8 cellular contexts compared by ENCODE assay signal in the genomic region with DNA sequence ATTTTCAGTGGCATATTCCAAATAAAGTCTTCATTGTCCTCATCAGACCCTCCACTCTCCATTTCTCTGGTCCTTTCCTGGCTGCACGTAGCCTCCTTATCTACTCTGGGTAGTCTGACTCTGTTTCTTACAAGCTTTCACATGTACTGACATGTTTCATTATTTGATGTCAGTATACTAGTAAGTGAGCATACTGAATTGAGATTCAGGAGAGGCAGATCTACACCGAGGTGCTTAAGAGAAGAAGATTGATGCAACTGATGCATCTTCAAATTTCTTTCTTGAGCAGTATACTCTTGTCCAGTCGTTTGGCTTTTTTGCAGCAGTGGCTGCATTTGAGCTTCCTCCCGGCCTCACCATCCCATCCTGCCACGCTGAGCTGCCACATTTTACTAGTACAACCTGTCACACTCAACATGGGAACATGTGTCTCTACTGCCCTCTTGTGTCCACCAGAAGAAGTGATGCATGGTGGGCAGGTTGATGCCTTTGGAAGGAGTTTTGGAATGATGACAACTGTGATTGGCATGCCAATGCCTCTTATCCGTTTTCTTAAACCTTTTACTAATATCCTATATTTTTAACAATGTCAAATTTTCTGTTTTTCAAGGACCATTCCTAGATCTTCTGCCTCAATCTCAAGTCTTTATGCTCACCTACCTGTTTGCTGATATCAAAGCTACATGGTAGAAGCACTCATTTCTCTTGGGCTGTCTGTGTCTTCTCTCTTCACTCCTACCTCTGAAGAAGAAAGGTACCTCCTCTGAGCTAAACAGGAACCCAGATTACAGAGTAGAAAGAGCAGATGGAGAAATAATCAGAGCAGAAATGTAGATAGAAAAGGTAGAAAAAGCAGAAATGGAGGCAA. TPM values are rescaled to one million over a fixed set of nuclear protein-coding genes. Genes with fewer than 3 reads are reported as not detected.
A peak's percentile ranks its signal among the peaks of the same experiment; 100 is the strongest.
DNase-seq lines count a peak whose midpoint lies in the region; ATAC-seq and TF ChIP-seq lines count a peak whose summit lies in the region.

No MANE protein-coding gene starts in this region.

- H3K79me2 ChIP-seq in neural cell (replicated peaks; ENCODE audit: insufficient read depth, low read length) = no peaks in the 10 kb centered on the region

- H3K36me3 ChIP-seq in NT2/D1 (ENCODE audit: insufficient read depth, insufficient read length, low read length) (no peaks in the 10 kb centered on the region), neural cell (ENCODE audit: insufficient read depth, low read length) (no peaks in the 10 kb centered on the region)

- H3K9me2 ChIP-seq in neural cell (ENCODE audit: insufficient read depth, low read length) = no peaks in the 10 kb centered on the region

- no peaks in the 10 kb centered on the region for H4K20me1 ChIP-seq in neural cell (ENCODE audit: insufficient read depth)

- H3K4me3 ChIP-seq in NT2/D1 (ENCODE audit: insufficient read length, low read depth) (no peak overlapping the region), neural cell (ENCODE audit: low read length) (no peak overlapping the region)

- peak; percentile 93 for TF ChIP-seq CTCF in neural cell (IDR thresholded peaks at IDR 0.05; ENCODE audit: poor library complexity, severe bottlenecking)

- peak; percentile 93 for TF ChIP-seq RAD21 in neural cell (conservative IDR thresholded peaks at IDR 0.05)

- peak; percentile 91 for ATAC-seq in GM21515 (IDR thresholded peaks at IDR 0.05; ENCODE audit: unreplicated experiment)
- ATAC-seq in esophagus mucosa = peak; percentile 88

- no peak overlapping the region for H3K27ac ChIP-seq in neural cell (ENCODE audit: low read length)

- peak; percentile 45 for DNase-seq in DMS53 treated with DMSO at 0.1 percent for 48 hours (lab: John Stamatoyannopoulos, UW; ENCODE audit: unreplicated experiment)
- DNase-seq in HT1080 (ENCODE audit: low read depth) = peak; percentile 74
- peak; percentile 62 for DNase-seq in NT2/D1 (ENCODE audit: low read depth, low spot score)
- peak; percentile 58 for DNase-seq in activated CD8-positive, alpha-beta memory T cell treated with anti-CD3 and anti-CD28 coated beads, Interleukin-2, amount 50 U/mL, for 4 hours
- peak; percentile 81 for DNase-seq in superior temporal gyrus (ENCODE audit: extremely low spot score)

- H3K9me3 ChIP-seq in NT2/D1 (ENCODE audit: insufficient read depth, low read length) (no peaks in the 10 kb centered on the region), neural cell (ENCODE audit: low read length) (no peaks in the 10 kb centered on the region)

- no peak overlapping the region for H2AFZ ChIP-seq in neural cell (ENCODE audit: low read depth, low read length)

- no peak overlapping the region for H3K9ac ChIP-seq in NT2/D1 (ENCODE audit: insufficient read length, low read depth)
- H3K9ac ChIP-seq in neural cell (ENCODE audit: low read length) = no peak overlapping the region

- no peak overlapping the region for H3K4me2 ChIP-seq in neural cell (ENCODE audit: low read length)

- H3K4me1 ChIP-seq in NT2/D1 (ENCODE audit: insufficient read depth, insufficient read length) = no peaks in the 10 kb centered on the region

- TF ChIP-seq EP300 in neural cell (conservative IDR thresholded peaks at IDR 0.05; ENCODE audit: poor library complexity, severe bottlenecking) = peak; percentile 34

- H3F3A ChIP-seq in neural cell (ENCODE audit: insufficient read depth, low read length, poor library complexity, severe bottlenecking) = no peaks in the 10 kb centered on the region

- H3K27me3 ChIP-seq in NT2/D1 (ENCODE audit: insufficient read depth, insufficient read length) = no peaks in the 10 kb centered on the region
- H3K27me3 ChIP-seq in neural cell (ENCODE audit: insufficient read depth, low read depth, low read length) = no peaks in the 10 kb centered on the region

TF ChIP-seq in neural cell, 6 proteins besides CTCF, POLR2A, EP300 and RAD21:
- peak; percentile 95 for TF ChIP-seq SMC3 (conservative IDR thresholded peaks at IDR 0.05; ENCODE audit: poor library complexity)
- TF ChIP-seq TAF1 (IDR thresholded peaks at IDR 0.05; ENCODE audit: low read depth) = no peak
- TF ChIP-seq POLR2AphosphoS5 (IDR thresholded peaks at IDR 0.05) = no peak
- TF ChIP-seq, protein P1, sequence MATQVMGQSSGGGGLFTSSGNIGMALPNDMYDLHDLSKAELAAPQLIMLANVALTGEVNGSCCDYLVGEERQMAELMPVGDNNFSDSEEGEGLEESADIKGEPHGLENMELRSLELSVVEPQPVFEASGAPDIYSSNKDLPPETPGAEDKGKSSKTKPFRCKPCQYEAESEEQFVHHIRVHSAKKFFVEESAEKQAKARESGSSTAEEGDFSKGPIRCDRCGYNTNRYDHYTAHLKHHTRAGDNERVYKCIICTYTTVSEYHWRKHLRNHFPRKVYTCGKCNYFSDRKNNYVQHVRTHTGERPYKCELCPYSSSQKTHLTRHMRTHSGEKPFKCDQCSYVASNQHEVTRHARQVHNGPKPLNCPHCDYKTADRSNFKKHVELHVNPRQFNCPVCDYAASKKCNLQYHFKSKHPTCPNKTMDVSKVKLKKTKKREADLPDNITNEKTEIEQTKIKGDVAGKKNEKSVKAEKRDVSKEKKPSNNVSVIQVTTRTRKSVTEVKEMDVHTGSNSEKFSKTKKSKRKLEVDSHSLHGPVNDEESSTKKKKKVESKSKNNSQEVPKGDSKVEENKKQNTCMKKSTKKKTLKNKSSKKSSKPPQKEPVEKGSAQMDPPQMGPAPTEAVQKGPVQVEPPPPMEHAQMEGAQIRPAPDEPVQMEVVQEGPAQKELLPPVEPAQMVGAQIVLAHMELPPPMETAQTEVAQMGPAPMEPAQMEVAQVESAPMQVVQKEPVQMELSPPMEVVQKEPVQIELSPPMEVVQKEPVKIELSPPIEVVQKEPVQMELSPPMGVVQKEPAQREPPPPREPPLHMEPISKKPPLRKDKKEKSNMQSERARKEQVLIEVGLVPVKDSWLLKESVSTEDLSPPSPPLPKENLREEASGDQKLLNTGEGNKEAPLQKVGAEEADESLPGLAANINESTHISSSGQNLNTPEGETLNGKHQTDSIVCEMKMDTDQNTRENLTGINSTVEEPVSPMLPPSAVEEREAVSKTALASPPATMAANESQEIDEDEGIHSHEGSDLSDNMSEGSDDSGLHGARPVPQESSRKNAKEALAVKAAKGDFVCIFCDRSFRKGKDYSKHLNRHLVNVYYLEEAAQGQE (IDR thresholded peaks at IDR 0.05; ENCODE audit: borderline replicate concordance) = no peak
- no peak for TF ChIP-seq EZH2 (IDR thresholded peaks at IDR 0.05; ENCODE audit: borderline replicate concordance, insufficient read depth, low read length, poor library complexity, severe bottlenecking)
- peak; percentile 22 for TF ChIP-seq MXI1 (conservative IDR thresholded peaks at IDR 0.05; ENCODE audit: poor library complexity, severe bottlenecking)

RNA-seq across cellular contexts. Expression of a gene that starts 38.7 kb away (rescaled TPM):
- total RNA-seq in HT1080 (2014; rRNA removed; shearing (Covaris generic)) = not detected in 2 replicates
- polyA plus RNA-seq in HT1080 (2015; cell fraction: cytosol; rRNA removed) = not detected in 2 replicates
- not detected in 2 replicates for polyA plus RNA-seq in HT1080 (2015; cell fraction: nucleus; rRNA removed)
- not detected for total RNA-seq in esophagus mucosa
- polyA plus RNA-seq in neural cell = not detected in 2 replicates
- polyA minus RNA-seq in neural cell = not detected in 2 replicates
